Comparison of ENCODE assay signal across 20 cellular contexts in genomic region chr4:98586231-98586630, GRCh38.
"Had no signal": no experiment of that assay in that cellular context is flagged by ENCODE, and none has a peak within 500 bp of the region (broad histone marks: within the 10 kb centered on the region; RNA-seq: fewer than 3 reads in every experiment).

No MANE protein-coding gene starts in this region.

- H3K9me3 ChIP-seq: mucosa of descending colon, psoas muscle, suprapubic skin had no signal

- H3K4me3 ChIP-seq: mucosa of descending colon, psoas muscle, suprapubic skin had no signal

- H3K27ac ChIP-seq: psoas muscle, suprapubic skin had no signal

- H3K27me3 Mint-ChIP-seq: activated CD8-positive, alpha-beta T cell treated with anti-CD3 and anti-CD28 coated beads for 36 hours; activated naive CD8-positive, alpha-beta T cell treated with anti-CD3 and anti-CD28 coated beads, Interleukin-2, amount 10 ng/mL, durations not matched to agents 7 days and 5 days; activated T-helper 17 cell treated with anti-CD3 and anti-CD28 coated beads, Interleukin-2, amount 50 U/mL, for 72 hours; effector memory CD8-positive, alpha-beta T cell; naive B cell; stimulated activated naive CD8-positive, alpha-beta T cell treated with anti-CD3 and anti-CD28 coated beads, Interleukin-15, Interleukin-2, amounts not matched to agents 100 ng/mL and 50 ng/mL, for 24 hours; type B pancreatic cell had no signal

- H3K27ac Mint-ChIP-seq: activated CD8-positive, alpha-beta T cell treated with anti-CD3 and anti-CD28 coated beads for 36 hours; activated naive CD8-positive, alpha-beta T cell treated with anti-CD3 and anti-CD28 coated beads, Interleukin-2, amount 10 ng/mL, durations not matched to agents 7 days and 5 days; activated T-helper 17 cell treated with anti-CD3 and anti-CD28 coated beads, Interleukin-2, amount 50 U/mL, for 72 hours; effector memory CD8-positive, alpha-beta T cell; stimulated activated naive CD8-positive, alpha-beta T cell treated with anti-CD3 and anti-CD28 coated beads, Interleukin-15, Interleukin-2, amounts not matched to agents 100 ng/mL and 50 ng/mL, for 24 hours; T-helper 2 cell treated with Interferon-gamma antibody and Interleukin-4, amounts not matched to agents 5 μg/mL and 100 μg/mL, for 36 hours; WTC11 had no signal

- H3K36me3 Mint-ChIP-seq: naive B cell, type B pancreatic cell, WTC11 had no signal

- H3K27me3 ChIP-seq: suprapubic skin had no signal

- H3K4me3 Mint-ChIP-seq: activated CD8-positive, alpha-beta T cell treated with anti-CD3 and anti-CD28 coated beads for 36 hours; activated naive CD8-positive, alpha-beta T cell treated with anti-CD3 and anti-CD28 coated beads, Interleukin-2, amount 10 ng/mL, durations not matched to agents 7 days and 5 days; activated T-helper 17 cell treated with anti-CD3 and anti-CD28 coated beads, Interleukin-2, amount 50 U/mL, for 72 hours; effector memory CD8-positive, alpha-beta T cell; naive B cell; neural crest cell; stimulated activated naive CD8-positive, alpha-beta T cell treated with anti-CD3 and anti-CD28 coated beads, Interleukin-15, Interleukin-2, amounts not matched to agents 100 ng/mL and 50 ng/mL, for 24 hours; T-helper 2 cell treated with Interferon-gamma antibody and Interleukin-4, amounts not matched to agents 5 μg/mL and 100 μg/mL, for 36 hours; type B pancreatic cell; WTC11 had no signal

- ATAC-seq: activated CD8-positive, alpha-beta T cell treated with anti-CD3 and anti-CD28 coated beads for 36 hours; activated T-helper 17 cell treated with anti-CD3 and anti-CD28 coated beads, Interleukin-2, amount 50 U/mL, for 72 hours; effector memory CD8-positive, alpha-beta T cell; left lobe of liver; mucosa of descending colon; psoas muscle; WTC11 had no signal

- H3K36me3 ChIP-seq: suprapubic skin had no signal

- H3K4me1 ChIP-seq: psoas muscle had no signal

- H3K9me3 Mint-ChIP-seq: activated CD8-positive, alpha-beta T cell treated with anti-CD3 and anti-CD28 coated beads for 36 hours; activated T-helper 17 cell treated with anti-CD3 and anti-CD28 coated beads, Interleukin-2, amount 50 U/mL, for 72 hours; effector memory CD8-positive, alpha-beta T cell; naive B cell; neural crest cell; stimulated activated naive CD8-positive, alpha-beta T cell treated with anti-CD3 and anti-CD28 coated beads, Interleukin-15, Interleukin-2, amounts not matched to agents 100 ng/mL and 50 ng/mL, for 24 hours; T-helper 2 cell treated with Interferon-gamma antibody and Interleukin-4, amounts not matched to agents 5 μg/mL and 100 μg/mL, for 36 hours; type B pancreatic cell; WTC11 had no signal

- DNase-seq: activated CD4-positive, alpha-beta T cell treated with anti-CD3 and anti-CD28 coated beads for 4 hours; activated CD8-positive, alpha-beta T cell treated with anti-CD3 and anti-CD28 coated beads for 36 hours; activated naive CD4-positive, alpha-beta T cell treated with Interleukin-2 at 50 U/mL for 16 hours; activated naive CD8-positive, alpha-beta T cell treated with anti-CD3 and anti-CD28 coated beads, Interleukin-2, amount 10 ng/mL, durations not matched to agents 7 days and 5 days; activated T-cell treated with anti-CD3 and anti-CD28 coated beads, Interleukin-2, amount 50 U/mL, for 1 hour; aorta; dermis blood vessel endothelial cell; effector memory CD8-positive, alpha-beta T cell; foreskin melanocyte; mucosa of descending colon; naive B cell; psoas muscle had no signal
